Comparison of ENCODE assay signal across 24 cellular contexts in the genomic region with DNA sequence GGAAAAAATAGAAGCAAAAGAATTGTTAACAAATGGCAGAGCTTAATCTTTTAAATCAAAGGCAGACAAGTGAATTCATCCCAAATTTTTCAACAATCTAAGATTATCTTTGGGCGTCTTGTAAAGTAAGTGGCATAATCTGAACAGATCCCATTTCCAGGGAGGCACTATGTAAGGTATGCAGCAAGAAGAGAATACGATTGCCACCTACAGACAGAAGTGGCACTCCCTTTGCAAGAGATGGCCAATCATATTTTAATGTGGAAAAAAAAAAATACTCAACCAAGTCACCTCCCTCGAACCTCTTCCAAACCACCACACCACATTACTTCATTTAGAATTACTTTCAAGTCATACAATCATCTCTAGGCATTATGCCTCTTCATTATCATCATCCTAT. TPM values are rescaled to one million over a fixed set of nuclear protein-coding genes. Genes with fewer than 3 reads are reported as not detected.
DNase-seq lines count a peak whose midpoint lies in the region; FAIRE-seq and TF ChIP-seq lines count a peak whose summit lies in the region.
"Had no signal": no experiment of that assay in that cellular context is flagged by ENCODE, and none has a peak within 500 bp of the region (broad histone marks: within the 10 kb centered on the region; RNA-seq: fewer than 3 reads in every experiment).

No MANE protein-coding gene starts in this region.

- no peak overlapping the region for H3K27ac ChIP-seq in C4-2B
- peak overlapping the region in 1 of 2 donors; percentile 7 for H3K27ac ChIP-seq in liver (ENCODE audit: low read depth in 1 of 2, low read length in 2 of 2)
- H3K27ac ChIP-seq: esophagus squamous epithelium, transverse colon had no signal

- FAIRE-seq in H54 (lab: Jason Lieb, UNC): no peak
- FAIRE-seq: GM12878 had no signal

- no peak for TF ChIP-seq POLR2A in H54 (IDR thresholded peaks at IDR 0.05; ENCODE audit: low read depth, low read length)

- H3K9me3 ChIP-seq in adipocyte (ENCODE audit: control insufficient read depth, low read length) (no peaks in the 10 kb centered on the region), liver (ENCODE audit: control insufficient read depth in 4 of 4, low read length in 3 of 4) (no peaks in the 10 kb centered on the region)
- H3K9me3 ChIP-seq: BE2C, esophagus squamous epithelium, transverse colon had no signal

- TF ChIP-seq RAD21 in liver (IDR thresholded peaks at IDR 0.05): peak; percentile 65 to 78

- H3K4me1 ChIP-seq in adipocyte (ENCODE audit: control insufficient read depth, insufficient read depth, low read length): peaks cover 14% of the 10 kb centered on the region
- H3K4me1 ChIP-seq in liver (ENCODE audit: control insufficient read depth in 4 of 4, insufficient read depth in 4 of 4, low read length in 3 of 4): peaks cover 3 to 20% (median 15%) of the 10 kb centered on the region in 4 donors
- H3K4me1 ChIP-seq: BE2C had no signal

- H3K9ac ChIP-seq in adipocyte (ENCODE audit: low read length) (no peak overlapping the region), liver (ENCODE audit: low read depth in 1 of 2, low read length in 2 of 2) (no peak overlapping the region)

- peak; percentile 36 for TF ChIP-seq CTCF in C4-2B (conservative IDR thresholded peaks at IDR 0.05)
- TF ChIP-seq CTCF in liver (IDR thresholded peaks at IDR 0.05; ENCODE audit: low read depth, low read length, missing input control): peak; percentile 37

- peaks cover 9% of the 10 kb centered on the region for H3K27me3 ChIP-seq in adipocyte (replicated peaks; ENCODE audit: control insufficient read depth, insufficient read depth, low read length)
- no peaks in the 10 kb centered on the region for H3K27me3 ChIP-seq in liver (ENCODE audit: control insufficient read depth in 4 of 4, insufficient read depth in 4 of 4, low read length in 3 of 4)

- 47% methylated on average over 3 of the region's 3 CpGs for WGBS in liver

- H3K4me3 ChIP-seq in adipocyte (ENCODE audit: low read length) (no peak overlapping the region), liver (ENCODE audit: low read depth in 1 of 3, low read length in 3 of 3) (no peak overlapping the region)
- H3K4me3 ChIP-seq: esophagus squamous epithelium, GM12878, transverse colon had no signal

- peak; percentile 7 for DNase-seq in GM03348 (ENCODE audit: low spot score)
- peak; percentile 7 for DNase-seq in adipocyte (ENCODE audit: low read depth)
- DNase-seq in H54 (ENCODE audit: insufficient read length, low spot score): no peak
- DNase-seq in NCI-H2196 (lab: John Stamatoyannopoulos, UW; ENCODE audit: unreplicated experiment): no peak
- DNase-seq in LoVo (ENCODE audit: low spot score): no peak
- DNase-seq: activated CD4-positive, alpha-beta T cell treated with anti-CD3 and anti-CD28 coated beads, Interleukin-2, amount 50 U/mL, for 4 hours; activated naive CD4-positive, alpha-beta T cell; activated T-cell treated with anti-CD3 and anti-CD28 coated beads for 4 hours; BE2C; Calu3; effector CD8-positive, alpha-beta T cell; esophagus squamous epithelium; GF-D8; H9; NCI-H2029; stimulated activated naive CD4-positive, alpha-beta T cell treated with Interleukin-2 at 50 U/mL for 16 hours; transverse colon had no signal

- H3K36me3 ChIP-seq in adipocyte (ENCODE audit: control insufficient read depth, insufficient read depth, low read length, severe bottlenecking) (no peaks in the 10 kb centered on the region), liver (ENCODE audit: control insufficient read depth in 4 of 4, insufficient read depth in 3 of 4, low read depth in 1 of 4, low read length in 3 of 4) (peaks cover 0 to 4% (median 0%) of the 10 kb centered on the region in 4 donors)
- H3K36me3 ChIP-seq: BE2C, esophagus squamous epithelium, transverse colon had no signal

TF ChIP-seq in liver, 16 proteins besides CTCF, POLR2A, EP300 and RAD21:
- no peak for TF ChIP-seq YY1 (IDR thresholded peaks at IDR 0.05)
- TF ChIP-seq, protein P1, sequence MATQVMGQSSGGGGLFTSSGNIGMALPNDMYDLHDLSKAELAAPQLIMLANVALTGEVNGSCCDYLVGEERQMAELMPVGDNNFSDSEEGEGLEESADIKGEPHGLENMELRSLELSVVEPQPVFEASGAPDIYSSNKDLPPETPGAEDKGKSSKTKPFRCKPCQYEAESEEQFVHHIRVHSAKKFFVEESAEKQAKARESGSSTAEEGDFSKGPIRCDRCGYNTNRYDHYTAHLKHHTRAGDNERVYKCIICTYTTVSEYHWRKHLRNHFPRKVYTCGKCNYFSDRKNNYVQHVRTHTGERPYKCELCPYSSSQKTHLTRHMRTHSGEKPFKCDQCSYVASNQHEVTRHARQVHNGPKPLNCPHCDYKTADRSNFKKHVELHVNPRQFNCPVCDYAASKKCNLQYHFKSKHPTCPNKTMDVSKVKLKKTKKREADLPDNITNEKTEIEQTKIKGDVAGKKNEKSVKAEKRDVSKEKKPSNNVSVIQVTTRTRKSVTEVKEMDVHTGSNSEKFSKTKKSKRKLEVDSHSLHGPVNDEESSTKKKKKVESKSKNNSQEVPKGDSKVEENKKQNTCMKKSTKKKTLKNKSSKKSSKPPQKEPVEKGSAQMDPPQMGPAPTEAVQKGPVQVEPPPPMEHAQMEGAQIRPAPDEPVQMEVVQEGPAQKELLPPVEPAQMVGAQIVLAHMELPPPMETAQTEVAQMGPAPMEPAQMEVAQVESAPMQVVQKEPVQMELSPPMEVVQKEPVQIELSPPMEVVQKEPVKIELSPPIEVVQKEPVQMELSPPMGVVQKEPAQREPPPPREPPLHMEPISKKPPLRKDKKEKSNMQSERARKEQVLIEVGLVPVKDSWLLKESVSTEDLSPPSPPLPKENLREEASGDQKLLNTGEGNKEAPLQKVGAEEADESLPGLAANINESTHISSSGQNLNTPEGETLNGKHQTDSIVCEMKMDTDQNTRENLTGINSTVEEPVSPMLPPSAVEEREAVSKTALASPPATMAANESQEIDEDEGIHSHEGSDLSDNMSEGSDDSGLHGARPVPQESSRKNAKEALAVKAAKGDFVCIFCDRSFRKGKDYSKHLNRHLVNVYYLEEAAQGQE (IDR thresholded peaks at IDR 0.05): no peak
- TF ChIP-seq HNF4A (conservative IDR thresholded peaks at IDR 0.05): no peak
- TF ChIP-seq, protein P2, sequence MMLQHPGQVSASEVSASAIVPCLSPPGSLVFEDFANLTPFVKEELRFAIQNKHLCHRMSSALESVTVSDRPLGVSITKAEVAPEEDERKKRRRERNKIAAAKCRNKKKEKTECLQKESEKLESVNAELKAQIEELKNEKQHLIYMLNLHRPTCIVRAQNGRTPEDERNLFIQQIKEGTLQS (IDR thresholded peaks at IDR 0.05): no peak
- TF ChIP-seq FOXA1 (IDR thresholded peaks at IDR 0.05): no peak
- no peak for TF ChIP-seq RXRA (IDR thresholded peaks at IDR 0.05)
- TF ChIP-seq GABPA (IDR thresholded peaks at IDR 0.05 in 1 of 2, conservative IDR thresholded peaks at IDR 0.05 in 1 of 2): no peak
- no peak for TF ChIP-seq SP1 (IDR thresholded peaks at IDR 0.05)
- TF ChIP-seq, protein P3, sequence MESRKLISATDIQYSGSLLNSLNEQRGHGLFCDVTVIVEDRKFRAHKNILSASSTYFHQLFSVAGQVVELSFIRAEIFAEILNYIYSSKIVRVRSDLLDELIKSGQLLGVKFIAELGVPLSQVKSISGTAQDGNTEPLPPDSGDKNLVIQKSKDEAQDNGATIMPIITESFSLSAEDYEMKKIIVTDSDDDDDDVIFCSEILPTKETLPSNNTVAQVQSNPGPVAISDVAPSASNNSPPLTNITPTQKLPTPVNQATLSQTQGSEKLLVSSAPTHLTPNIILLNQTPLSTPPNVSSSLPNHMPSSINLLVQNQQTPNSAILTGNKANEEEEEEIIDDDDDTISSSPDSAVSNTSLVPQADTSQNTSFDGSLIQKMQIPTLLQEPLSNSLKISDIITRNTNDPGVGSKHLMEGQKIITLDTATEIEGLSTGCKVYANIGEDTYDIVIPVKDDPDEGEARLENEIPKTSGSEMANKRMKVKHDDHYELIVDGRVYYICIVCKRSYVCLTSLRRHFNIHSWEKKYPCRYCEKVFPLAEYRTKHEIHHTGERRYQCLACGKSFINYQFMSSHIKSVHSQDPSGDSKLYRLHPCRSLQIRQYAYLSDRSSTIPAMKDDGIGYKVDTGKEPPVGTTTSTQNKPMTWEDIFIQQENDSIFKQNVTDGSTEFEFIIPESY (IDR thresholded peaks at IDR 0.05): no peak
- TF ChIP-seq TAF1 (conservative IDR thresholded peaks at IDR 0.05): no peak
- TF ChIP-seq, protein P4, sequence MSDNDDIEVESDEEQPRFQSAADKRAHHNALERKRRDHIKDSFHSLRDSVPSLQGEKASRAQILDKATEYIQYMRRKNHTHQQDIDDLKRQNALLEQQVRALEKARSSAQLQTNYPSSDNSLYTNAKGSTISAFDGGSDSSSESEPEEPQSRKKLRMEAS (IDR thresholded peaks at IDR 0.05): no peak
- TF ChIP-seq EGR1 (IDR thresholded peaks at IDR 0.05; ENCODE audit: low read depth in 2 of 2): no peak
- TF ChIP-seq FOXA2 (IDR thresholded peaks at IDR 0.05): no peak
- TF ChIP-seq HNF4G (IDR thresholded peaks at IDR 0.05): no peak
TF ChIP-seq in liver: peak in this region for 0.

RNA-seq across cellular contexts. Expression of a gene that starts 4.0 kb away (rescaled TPM):
- 10 to 100 TPM; 14.2 to 53.6 TPM for total RNA-seq in liver
- 10 to 100 TPM; 15.1 to 20.5 TPM for polyA plus RNA-seq in liver
- total RNA-seq: Calu3 had no signal

RNA-seq across cellular contexts. Expression of a gene that starts 55.3 kb away (rescaled TPM):
- not detected for total RNA-seq in liver
- not detected for polyA plus RNA-seq in liver
- total RNA-seq: Calu3, esophagus squamous epithelium, glomerular endothelial cell, GM12878, lung microvascular endothelial cell, myocyte, osteocyte, transverse colon had no signal
- polyA plus RNA-seq: GM12878 had no signal

Comparison
In these comparisons a context has a peak if more than half of its experiments do, and no peak if none do; other contexts are left out.
1. DNase-seq: peak in GM03348 (single experiment) and adipocyte (single experiment); none in H54 (single experiment), NCI-H2196 (single experiment) and LoVo (single experiment).